Comparison of ENCODE assay signal across 8 cellular contexts in the genomic region with DNA sequence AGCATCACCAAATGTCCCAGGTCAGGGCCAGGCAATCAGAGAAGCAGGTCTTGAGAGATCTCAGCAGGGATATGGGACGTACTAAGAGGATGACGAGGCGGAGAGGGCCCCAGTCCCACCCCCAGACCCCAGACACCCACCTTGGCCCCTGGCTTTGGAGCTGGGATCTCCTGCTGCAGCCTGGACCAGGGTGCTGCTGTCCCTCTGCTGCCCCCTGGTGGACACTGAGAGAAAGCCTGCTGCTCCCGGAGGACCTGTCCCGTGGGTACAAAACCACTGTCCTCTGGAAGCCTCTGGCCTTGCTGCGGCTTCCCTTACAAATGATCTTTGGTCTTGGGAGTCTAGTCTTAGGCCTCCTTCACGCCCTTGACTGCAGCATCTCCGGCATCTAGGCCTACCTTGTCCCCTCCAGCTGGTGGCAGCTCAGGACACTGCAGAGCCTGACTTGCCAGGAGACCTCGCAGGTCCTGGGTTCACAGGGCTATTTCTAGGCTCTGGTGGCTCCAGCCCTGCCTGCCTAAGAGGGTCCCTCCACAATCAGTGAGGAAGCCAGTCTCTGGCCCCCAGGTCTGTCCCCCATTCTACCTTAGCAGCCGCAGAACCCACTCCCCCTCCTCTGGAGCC.
A peak's percentile ranks its signal among the peaks of the same experiment; 100 is the strongest.
DNase-seq lines count a peak whose midpoint lies in the region; ATAC-seq and TF ChIP-seq lines count a peak whose summit lies in the region.

No MANE protein-coding gene starts in this region.

- H3K4me1 ChIP-seq in IMR-90 (ENCODE audit: control insufficient read depth, insufficient read depth, low read length): peaks cover 9% of the 10 kb centered on the region; the same call in 1 of the 2 replicates
- peaks cover 0 to 44% (median 6%) of the 10 kb centered on the region in 3 donors for H3K4me1 ChIP-seq in gastroesophageal sphincter
- peaks cover 0 to 29% of the 10 kb centered on the region in 2 donors for H3K4me1 ChIP-seq in thyroid gland

- H3K27me3 Mint-ChIP-seq in osteocyte (ENCODE audit: unreplicated experiment): no peaks in the 10 kb centered on the region

- ATAC-seq in IMR-90 (ENCODE audit: low read depth) (peak; percentile 74), gastroesophageal sphincter (peak; percentile 53)

- H3K9me1 ChIP-seq in IMR-90 (ENCODE audit: insufficient read depth, low read length): peaks cover 8% of the 10 kb centered on the region; the same call in 1 of the 2 replicates

- H2BK5ac ChIP-seq in IMR-90 (ENCODE audit: low read depth, low read length, poor library complexity, severe bottlenecking): no peak overlapping the region

- peak; percentile 86 for TF ChIP-seq RAD21 in IMR-90 (IDR thresholded peaks at IDR 0.05; ENCODE audit: low read length)

- H3K4ac ChIP-seq in IMR-90 (ENCODE audit: low read depth, low read length): peak overlapping the region; percentile 79

- H3K27ac ChIP-seq in IMR-90 (ENCODE audit: insufficient read depth, low read length) (no peak overlapping the region), RWPE1 (no peak overlapping the region), gastroesophageal sphincter (peak overlapping the region in 1 of 4 donors; percentile 42), thyroid gland (no peak overlapping the region)

- peak overlapping the region; percentile 5; the same call in 1 of the 2 replicates for H3K56ac ChIP-seq in IMR-90 (ENCODE audit: extremely low read depth, insufficient read depth, low read length)

- no peak overlapping the region for H3K4me3 ChIP-seq in AG04449 (ENCODE audit: low read depth, low read length)
- H3K4me3 ChIP-seq in IMR-90 (ENCODE audit: insufficient read depth, low read depth, low read length): no peak overlapping the region
- H3K4me3 ChIP-seq in gastroesophageal sphincter: no peak overlapping the region
- no peak overlapping the region for H3K4me3 ChIP-seq in thyroid gland (replicated peaks in 1 of 3)

- WGBS in IMR-90 (ENCODE audit: extremely low coverage in 2 of 2, insufficient read length in 1 of 2), 2 experiments: 52% methylated on average over 4 of the region's 10 CpGs; no CpG with 5 or more reads in 1 of the 2 experiments
- WGBS in gastroesophageal sphincter (ENCODE audit: low coverage in 1 of 2), 2 donors: 0 to 25% methylated on average over 1 to 4 of the region's 10 CpGs
- WGBS in thyroid gland, 2 donors: 17 to 37% methylated on average over 9 to 10 of the region's 10 CpGs

- H3K14ac ChIP-seq in IMR-90 (replicated peaks; ENCODE audit: low read depth, low read length): no peak overlapping the region

- H4K91ac ChIP-seq in IMR-90 (ENCODE audit: insufficient read depth, low read depth, low read length): peak overlapping the region; percentile 56

- no peak overlapping the region for H3K27ac Mint-ChIP-seq in osteocyte (ENCODE audit: unreplicated experiment)

- H3K4me2 ChIP-seq in IMR-90 (ENCODE audit: low read depth, low read length): no peak overlapping the region

- no peak overlapping the region for H3K9ac ChIP-seq in IMR-90 (ENCODE audit: low read depth, low read length)

- POLR2A ChIA-PET in AG04449 (lab: Yijun Ruan, JAX) (interaction anchor here (1.0 to 1.4 kb wide), 2 partner anchors 238 to 246 kb away, joined by 3 to 6 read pairs; a partner anchor contains a TSS), IMR-90 (lab: Charles Lee; ENCODE audit: unreplicated experiment) (no interaction called here), RWPE1 (lab: Yijun Ruan, JAX; ENCODE audit: low non-redundant PET) (interaction anchor here (1.1 kb wide), 1 partner anchor 44 kb away, joined by 4 read pairs; no protein-coding TSS in a partner anchor)

- peaks cover 7% of the 10 kb centered on the region for H4K20me1 ChIP-seq in IMR-90 (ENCODE audit: insufficient read depth, low read length)

- H3K4me3 Mint-ChIP-seq in osteocyte (ENCODE audit: unreplicated experiment): no peak overlapping the region

- H3K79me1 ChIP-seq in IMR-90 (ENCODE audit: low read depth in 1 of 2, low read length in 2 of 2): peaks cover 0 to 10% of the 10 kb centered on the region in 2 experiments; a peak in 2 of 4 replicates

- H3K27me3 ChIP-seq in IMR-90 (ENCODE audit: control insufficient read depth, insufficient read depth, low read length): no peaks in the 10 kb centered on the region
- no peaks in the 10 kb centered on the region for H3K27me3 ChIP-seq in gastroesophageal sphincter
- H3K27me3 ChIP-seq in thyroid gland: no peaks in the 10 kb centered on the region

- H4K8ac ChIP-seq in IMR-90 (ENCODE audit: low read depth in 2 of 2, low read length in 2 of 2): peak overlapping the region in 1 of 2 experiments; percentile 60; a peak in 1 of 4 replicates

- peak overlapping the region; percentile 83 for H2AK5ac ChIP-seq in IMR-90 (ENCODE audit: low read depth, low read length)

- peak overlapping the region; percentile 2 for H2AFZ ChIP-seq in IMR-90 (replicated peaks; ENCODE audit: low read length, poor library complexity)

- H3K9me3 ChIP-seq in IMR-90 (ENCODE audit: control insufficient read depth, insufficient read depth, low read length) (no peaks in the 10 kb centered on the region), gastroesophageal sphincter (no peaks in the 10 kb centered on the region), thyroid gland (no peaks in the 10 kb centered on the region)

- TF ChIP-seq EP300 in gastroesophageal sphincter (IDR thresholded peaks at IDR 0.05): no peak

- intact Hi-C loops in IMR-90 (cut with micrococcal nuclease): loop anchor here (1.0 to 5.0 kb wide), 4 partner anchors 97 to 308 kb away; a partner anchor contains a TSS
- intact Hi-C loops in thyroid gland (cut with DNase I): loop anchor here (2.0 kb wide), 1 partner anchor 241 kb away; no protein-coding TSS in a partner anchor

- in situ Hi-C loops in GM13977 (cut with MboI; ENCODE audit: low pct_unique_long_range_greater_than_20kb, low sequenced_read_pairs, unreplicated experiment) (no loop called here), IMR-90 (cut with MboI; ENCODE audit: low sequenced_read_pairs) (loop anchor here (5.0 kb wide), 1 partner anchor 248 kb away; no protein-coding TSS in a partner anchor)

- peak overlapping the region; percentile 58; the same call in 1 of the 2 replicates for H2BK120ac ChIP-seq in IMR-90 (ENCODE audit: low read depth, low read length)

- H2BK15ac ChIP-seq in IMR-90 (ENCODE audit: low read depth, low read length): no peak overlapping the region

- H3K36me3 ChIP-seq in IMR-90 (ENCODE audit: control insufficient read depth, insufficient read depth, low read length): peaks cover 82% of the 10 kb centered on the region
- H3K36me3 ChIP-seq in gastroesophageal sphincter: peaks cover 0 to 71% of the 10 kb centered on the region in 2 donors
- H3K36me3 ChIP-seq in thyroid gland: peaks cover 0 to 5% of the 10 kb centered on the region in 2 donors

- H2BK20ac ChIP-seq in IMR-90 (ENCODE audit: low read depth, low read length): peak overlapping the region; percentile 61; the same call in 1 of the 2 replicates

- peaks cover 29% of the 10 kb centered on the region for H3K4me1 Mint-ChIP-seq in osteocyte (ENCODE audit: unreplicated experiment)

- CTCF ChIA-PET in AG04449 (lab: Yijun Ruan, JAX): interaction anchor here (0.6 to 21.4 kb wide), 47 partner anchors 8 to 391 kb away, joined by 3 to 530 read pairs (median 5); a partner anchor contains a TSS
- CTCF ChIA-PET in IMR-90 (lab: Yijun Ruan, JAX): interaction anchor here (0.6 to 2.4 kb wide), 14 partner anchors 13 to 246 kb away, joined by 3 to 31 read pairs (median 3); a partner anchor contains a TSS
- CTCF ChIA-PET in RWPE1 (lab: Yijun Ruan, JAX): interaction anchor here (0.6 to 2.3 kb wide), 42 partner anchors 9 to 741 kb away, joined by 3 to 17 read pairs (median 4); a partner anchor contains a TSS

- H2AK9ac ChIP-seq in IMR-90 (replicated peaks; ENCODE audit: low read depth, low read length, poor library complexity): peak overlapping the region; percentile 76

- H4K5ac ChIP-seq in IMR-90 (ENCODE audit: low read depth, low read length): no peak overlapping the region

- no TSS peak for BruUV-seq in IMR-90 (replicated peaks; lab: Mats Ljungman, UMichigan)

- TF ChIP-seq POLR2A in IMR-90 (IDR thresholded peaks at IDR 0.05; ENCODE audit: low read depth, low read length) (no peak), gastroesophageal sphincter (IDR thresholded peaks at IDR 0.05) (no peak), thyroid gland (IDR thresholded peaks at IDR 0.05) (no peak)

- H3K9me3 Mint-ChIP-seq in osteocyte (ENCODE audit: unreplicated experiment): no peaks in the 10 kb centered on the region

- peak; percentile 16 for DNase-seq in AG04449 (ENCODE audit: low read depth, low spot score)
- DNase-seq in GM13977 (ENCODE audit: low spot score): peak; percentile 88
- DNase-seq in IMR-90: peak; percentile 74
- DNase-seq in RWPE1 (ENCODE audit: low spot score): peak; percentile 81
- DNase-seq in activated effector memory CD4-positive, alpha-beta T cell treated with Interleukin-2 at 50 U/mL for 16 hours: peak; percentile 63
- peak; percentile 95 for DNase-seq in osteocyte (ENCODE audit: extremely low spot score, unreplicated experiment)
- peak; percentile 83 to 89 for DNase-seq in thyroid gland

- peaks cover 18% of the 10 kb centered on the region for H3K36me3 Mint-ChIP-seq in osteocyte (ENCODE audit: unreplicated experiment)

- dilution Hi-C loops in IMR-90 (cut with HindIII; ENCODE audit: low sequenced_read_pairs, unreplicated experiment): no loop called here

- H3K23ac ChIP-seq in IMR-90 (ENCODE audit: low read depth, low read length): no peak overlapping the region

- no peak overlapping the region for H3K18ac ChIP-seq in IMR-90 (ENCODE audit: low read depth, low read length)

- TF ChIP-seq CTCF in AG04449 (IDR thresholded peaks at IDR 0.05; ENCODE audit: insufficient read depth, low read length, missing control alignments): peak; percentile 93
- peak; percentile 94 for TF ChIP-seq CTCF in GM13977 (IDR thresholded peaks at IDR 0.05; ENCODE audit: extremely low read depth, insufficient read depth, missing control alignments)
- TF ChIP-seq CTCF in IMR-90 (conservative IDR thresholded peaks at IDR 0.05; ENCODE audit: low read depth, low read length): peak; percentile 86
- TF ChIP-seq CTCF in RWPE1 (conservative IDR thresholded peaks at IDR 0.05; ENCODE audit: low read depth): peak; percentile 97
- peak in 3 of 4 experiments; percentile 92 to 96 (median 95) for TF ChIP-seq CTCF in gastroesophageal sphincter (IDR thresholded peaks at IDR 0.05)
- TF ChIP-seq CTCF in osteocyte (IDR thresholded peaks at IDR 0.05): peak; percentile 94
- TF ChIP-seq CTCF in thyroid gland (IDR thresholded peaks at IDR 0.05): peak; percentile 81 to 96 (median 90)

TF ChIP-seq in IMR-90, 13 proteins besides CTCF, POLR2A, EP300 and RAD21 (continues in another document):
- TF ChIP-seq SMC3 (IDR thresholded peaks at IDR 0.05; ENCODE audit: low read depth, low read length) (peak; percentile 92), BHLHE40 (IDR thresholded peaks at IDR 0.05; ENCODE audit: low read depth, low read length) (no peak), FOS (IDR thresholded peaks at IDR 0.05; ENCODE audit: low read depth, low read length) (no peak), MAZ (IDR thresholded peaks at IDR 0.05; ENCODE audit: borderline replicate concordance, low read depth, low read length) (peak; percentile 51; the same call in 1 of the 2 replicates)

Comparison
In these comparisons a context has a peak if more than half of its experiments do, and no peak if none do; other contexts are left out.
1. DNase-seq: peak in every context shown above with its lines; median percentile 95 in osteocyte; 88 in GM13977; 86 in thyroid gland; 81 in RWPE1; 74 in IMR-90; 63 in activated effector memory CD4-positive, alpha-beta T cell treated with Interleukin-2 at 50 U/mL for 16 hours; 16 in AG04449.